In genomic region chr17:83119987-83120864, GRCh38 we compare ENCODE assay signal across 1 cellular context.
A peak's percentile ranks its signal among the peaks of the same experiment; 100 is the strongest.
TF ChIP-seq lines count a peak whose summit lies in the region.

No MANE protein-coding gene starts in this region.

TF ChIP-seq in K562, 482 proteins besides CTCF, POLR2A, EP300 and RAD21 (continued from another document):
- TF ChIP-seq GTF3C2 (IDR thresholded peaks at IDR 0.05; ENCODE audit: borderline replicate concordance, extremely low read depth, insufficient read length) (no peak), HNRNPK (IDR thresholded peaks at IDR 0.05; ENCODE audit: low read depth, low read length, poor library complexity, severe bottlenecking) (no peak), RFX7 (CRISPR knock-in tag; IDR thresholded peaks at IDR 0.05) (no peak), XRCC4 (IDR thresholded peaks at IDR 0.05; ENCODE audit: extremely low read depth, insufficient read depth, insufficient read length) (no peak), HDAC1 (IDR thresholded peaks at IDR 0.05) (0 out of 4 replicates have a peak, but pooled peaks of 1 of the 2 experiments have one; percentile 20), SMARCE1 (IDR thresholded peaks at IDR 0.05) (no peak), RBM15 (IDR thresholded peaks at IDR 0.05; ENCODE audit: insufficient read depth, low read length) (no peak), MTA2 (IDR thresholded peaks at IDR 0.05; ENCODE audit: low read depth) (no peak), ASH1L (IDR thresholded peaks at IDR 0.05; ENCODE audit: borderline replicate concordance, low read depth, partially characterized antibody) (no peak), ZNF217 (CRISPR knock-in tag; IDR thresholded peaks at IDR 0.05) (no peak), ZEB2 (IDR thresholded peaks at IDR 0.05) (0 out of 2 replicates have a peak, but pooled peaks have one; percentile 34), JUNB (CRISPR knock-in tag; conservative IDR thresholded peaks at IDR 0.05) (no peak), ZNF24 (IDR thresholded peaks at IDR 0.05) (no peak), RFX1 (IDR thresholded peaks at IDR 0.05) (no peak), GABPB1 (CRISPR knock-in tag; IDR thresholded peaks at IDR 0.05) (0 out of 2 replicates have a peak, but pooled peaks have one; percentile 49), PTRF (tag; IDR thresholded peaks at IDR 0.05) (no peak), BCLAF1 (IDR thresholded peaks at IDR 0.05; ENCODE audit: borderline replicate concordance in 1 of 2, control insufficient read depth in 1 of 2, low read depth in 2 of 2, low read length in 1 of 2) (no peak), C11orf30 (IDR thresholded peaks at IDR 0.05; ENCODE audit: low read depth) (no peak), ZKSCAN3 (CRISPR knock-in tag; IDR thresholded peaks at IDR 0.05) (no peak), ZBTB17 (CRISPR knock-in tag; IDR thresholded peaks at IDR 0.05) (no peak), SAFB (IDR thresholded peaks at IDR 0.05; ENCODE audit: borderline replicate concordance, low read depth, low read length) (no peak), GABPA (tag; conservative IDR thresholded peaks at IDR 0.05; ENCODE audit: low read depth) (no peak), ZNF124 (CRISPR knock-in tag; IDR thresholded peaks at IDR 0.05) (no peak), PCBP2 (IDR thresholded peaks at IDR 0.05; ENCODE audit: low read depth, low read length, poor library complexity, severe bottlenecking) (no peak), MAZ (CRISPR knock-in tag; conservative IDR thresholded peaks at IDR 0.05 in 1 of 2, IDR thresholded peaks at IDR 0.05 in 1 of 2) (no peak), NFXL1 (CRISPR knock-in tag; IDR thresholded peaks at IDR 0.05) (no peak), DDX20 (tag; IDR thresholded peaks at IDR 0.05; ENCODE audit: low read depth) (no peak), CHD1 (IDR thresholded peaks at IDR 0.05; ENCODE audit: low read length) (no peak), FOXO4 (CRISPR knock-in tag; IDR thresholded peaks at IDR 0.05) (no peak), HDAC3 (IDR thresholded peaks at IDR 0.05; ENCODE audit: borderline replicate concordance, partially characterized antibody) (no peak), SPI1 (IDR thresholded peaks at IDR 0.05; ENCODE audit: borderline replicate concordance, low read depth, low read length) (peak; percentile 97), ZNF347 (CRISPR knock-in tag; IDR thresholded peaks at IDR 0.05; ENCODE audit: low read depth) (no peak), MTA1 (IDR thresholded peaks at IDR 0.05; ENCODE audit: borderline replicate concordance) (peak; percentile 31; the same call in 1 of the 2 replicates), DACH1 (IDR thresholded peaks at IDR 0.05; ENCODE audit: partially characterized antibody) (no peak), PHF8 (IDR thresholded peaks at IDR 0.05; ENCODE audit: borderline replicate concordance, low read length) (no peak)
- TF ChIP-seq, protein P1, sequence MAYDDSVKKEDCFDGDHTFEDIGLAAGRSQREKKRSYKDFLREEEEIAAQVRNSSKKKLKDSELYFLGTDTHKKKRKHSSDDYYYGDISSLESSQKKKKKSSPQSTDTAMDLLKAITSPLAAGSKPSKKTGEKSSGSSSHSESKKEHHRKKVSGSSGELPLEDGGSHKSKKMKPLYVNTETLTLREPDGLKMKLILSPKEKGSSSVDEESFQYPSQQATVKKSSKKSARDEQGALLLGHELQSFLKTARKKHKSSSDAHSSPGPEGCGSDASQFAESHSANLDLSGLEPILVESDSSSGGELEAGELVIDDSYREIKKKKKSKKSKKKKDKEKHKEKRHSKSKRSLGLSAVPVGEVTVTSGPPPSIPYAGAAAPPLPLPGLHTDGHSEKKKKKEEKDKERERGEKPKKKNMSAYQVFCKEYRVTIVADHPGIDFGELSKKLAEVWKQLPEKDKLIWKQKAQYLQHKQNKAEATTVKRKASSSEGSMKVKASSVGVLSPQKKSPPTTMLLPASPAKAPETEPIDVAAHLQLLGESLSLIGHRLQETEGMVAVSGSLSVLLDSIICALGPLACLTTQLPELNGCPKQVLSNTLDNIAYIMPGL (CRISPR knock-in tag; IDR thresholded peaks at IDR 0.05): no peak
- TF ChIP-seq, protein P2, sequence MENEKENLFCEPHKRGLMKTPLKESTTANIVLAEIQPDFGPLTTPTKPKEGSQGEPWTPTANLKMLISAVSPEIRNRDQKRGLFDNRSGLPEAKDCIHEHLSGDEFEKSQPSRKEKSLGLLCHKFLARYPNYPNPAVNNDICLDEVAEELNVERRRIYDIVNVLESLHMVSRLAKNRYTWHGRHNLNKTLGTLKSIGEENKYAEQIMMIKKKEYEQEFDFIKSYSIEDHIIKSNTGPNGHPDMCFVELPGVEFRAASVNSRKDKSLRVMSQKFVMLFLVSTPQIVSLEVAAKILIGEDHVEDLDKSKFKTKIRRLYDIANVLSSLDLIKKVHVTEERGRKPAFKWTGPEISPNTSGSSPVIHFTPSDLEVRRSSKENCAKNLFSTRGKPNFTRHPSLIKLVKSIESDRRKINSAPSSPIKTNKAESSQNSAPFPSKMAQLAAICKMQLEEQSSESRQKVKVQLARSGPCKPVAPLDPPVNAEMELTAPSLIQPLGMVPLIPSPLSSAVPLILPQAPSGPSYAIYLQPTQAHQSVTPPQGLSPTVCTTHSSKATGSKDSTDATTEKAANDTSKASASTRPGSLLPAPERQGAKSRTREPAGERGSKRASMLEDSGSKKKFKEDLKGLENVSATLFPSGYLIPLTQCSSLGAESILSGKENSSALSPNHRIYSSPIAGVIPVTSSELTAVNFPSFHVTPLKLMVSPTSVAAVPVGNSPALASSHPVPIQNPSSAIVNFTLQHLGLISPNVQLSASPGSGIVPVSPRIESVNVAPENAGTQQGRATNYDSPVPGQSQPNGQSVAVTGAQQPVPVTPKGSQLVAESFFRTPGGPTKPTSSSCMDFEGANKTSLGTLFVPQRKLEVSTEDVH (IDR thresholded peaks at IDR 0.05; ENCODE audit: low read depth, partially characterized antibody): no peak
- TF ChIP-seq, protein P3, sequence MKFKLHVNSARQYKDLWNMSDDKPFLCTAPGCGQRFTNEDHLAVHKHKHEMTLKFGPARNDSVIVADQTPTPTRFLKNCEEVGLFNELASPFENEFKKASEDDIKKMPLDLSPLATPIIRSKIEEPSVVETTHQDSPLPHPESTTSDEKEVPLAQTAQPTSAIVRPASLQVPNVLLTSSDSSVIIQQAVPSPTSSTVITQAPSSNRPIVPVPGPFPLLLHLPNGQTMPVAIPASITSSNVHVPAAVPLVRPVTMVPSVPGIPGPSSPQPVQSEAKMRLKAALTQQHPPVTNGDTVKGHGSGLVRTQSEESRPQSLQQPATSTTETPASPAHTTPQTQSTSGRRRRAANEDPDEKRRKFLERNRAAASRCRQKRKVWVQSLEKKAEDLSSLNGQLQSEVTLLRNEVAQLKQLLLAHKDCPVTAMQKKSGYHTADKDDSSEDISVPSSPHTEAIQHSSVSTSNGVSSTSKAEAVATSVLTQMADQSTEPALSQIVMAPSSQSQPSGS (CRISPR knock-in tag; IDR thresholded peaks at IDR 0.05): no peak
- TF ChIP-seq, protein P4, sequence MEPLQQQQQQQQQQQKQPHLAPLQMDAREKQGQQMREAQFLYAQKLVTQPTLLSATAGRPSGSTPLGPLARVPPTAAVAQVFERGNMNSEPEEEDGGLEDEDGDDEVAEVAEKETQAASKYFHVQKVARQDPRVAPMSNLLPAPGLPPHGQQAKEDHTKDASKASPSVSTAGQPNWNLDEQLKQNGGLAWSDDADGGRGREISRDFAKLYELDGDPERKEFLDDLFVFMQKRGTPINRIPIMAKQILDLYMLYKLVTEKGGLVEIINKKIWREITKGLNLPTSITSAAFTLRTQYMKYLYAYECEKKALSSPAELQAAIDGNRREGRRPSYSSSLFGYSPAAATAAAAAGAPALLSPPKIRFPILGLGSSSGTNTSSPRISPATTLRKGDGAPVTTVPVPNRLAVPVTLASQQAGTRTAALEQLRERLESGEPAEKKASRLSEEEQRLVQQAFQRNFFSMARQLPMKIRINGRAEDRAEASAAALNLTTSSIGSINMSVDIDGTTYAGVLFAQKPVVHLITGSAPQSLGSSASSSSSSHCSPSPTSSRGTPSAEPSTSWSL (CRISPR knock-in tag; IDR thresholded peaks at IDR 0.05; ENCODE audit: borderline replicate concordance): no peak
